Comparison of ENCODE assay signal across 25 cellular contexts in genomic region chr5:175784230-175784629, GRCh38.
"Had no signal": no experiment of that assay in that cellular context is flagged by ENCODE, and none has a peak within 500 bp of the region (broad histone marks: within the 10 kb centered on the region; RNA-seq: fewer than 3 reads in every experiment).

No MANE protein-coding gene starts in this region.

- ATAC-seq: effector memory CD8-positive, alpha-beta T cell; esophagus mucosa; foreskin keratinocyte; gastrocnemius medialis; gastroesophageal sphincter; heart left ventricle; heart right ventricle had no signal

- H3K4me1 ChIP-seq: colonic mucosa, esophagus muscularis mucosa, esophagus squamous epithelium, foreskin keratinocyte, gastrocnemius medialis, gastroesophageal sphincter, heart left ventricle, heart right ventricle had no signal

- H3K9me3 ChIP-seq: colonic mucosa, esophagus muscularis mucosa, esophagus squamous epithelium, gastrocnemius medialis, gastroesophageal sphincter, heart left ventricle, heart right ventricle had no signal

- H3K4me3 ChIP-seq: colonic mucosa, coronary artery, dorsolateral prefrontal cortex, esophagus muscularis mucosa, esophagus squamous epithelium, gastrocnemius medialis, gastroesophageal sphincter, heart left ventricle, heart right ventricle had no signal

- H3K27ac Mint-ChIP-seq: dendritic cell treated with granulocyte-macrophage colony-stimulating factor and Interleukin-4, amounts not matched to agents 40 ng/mL and 50 ng/mL, for 4 days; effector memory CD8-positive, alpha-beta T cell; endodermal cell had no signal

- H3K4me3 Mint-ChIP-seq: dendritic cell treated with granulocyte-macrophage colony-stimulating factor and Interleukin-4, amounts not matched to agents 40 ng/mL and 50 ng/mL, for 4 days; effector memory CD8-positive, alpha-beta T cell; endodermal cell had no signal

- DNase-seq: colonic mucosa; cortex of kidney; dermis blood vessel endothelial cell; dorsolateral prefrontal cortex; effector CD4-positive, alpha-beta T cell; effector CD8-positive, alpha-beta T cell; effector memory CD4-positive, alpha-beta T cell; effector memory CD8-positive, alpha-beta T cell; endodermal cell; erythroblast; esophagus squamous epithelium; foreskin fibroblast; foreskin keratinocyte; foreskin melanocyte; gastrocnemius medialis; glutamatergic neuron; head of caudate nucleus; heart left ventricle; heart right ventricle had no signal

- H3K36me3 ChIP-seq: colonic mucosa, esophagus muscularis mucosa, esophagus squamous epithelium, gastrocnemius medialis, gastroesophageal sphincter, heart left ventricle, heart right ventricle had no signal

- H3K27ac ChIP-seq: colonic mucosa, coronary artery, dorsolateral prefrontal cortex, epithelial cell of prostate, esophagus muscularis mucosa, esophagus squamous epithelium, foreskin keratinocyte, gastrocnemius medialis, gastroesophageal sphincter, heart left ventricle, heart right ventricle had no signal

- H3K9me3 Mint-ChIP-seq: dendritic cell treated with granulocyte-macrophage colony-stimulating factor and Interleukin-4, amounts not matched to agents 40 ng/mL and 50 ng/mL, for 4 days; endodermal cell had no signal

- H3K27me3 ChIP-seq: colonic mucosa had no signal
